ENCODE assay signal across 8 cellular contexts in the genomic region with DNA sequence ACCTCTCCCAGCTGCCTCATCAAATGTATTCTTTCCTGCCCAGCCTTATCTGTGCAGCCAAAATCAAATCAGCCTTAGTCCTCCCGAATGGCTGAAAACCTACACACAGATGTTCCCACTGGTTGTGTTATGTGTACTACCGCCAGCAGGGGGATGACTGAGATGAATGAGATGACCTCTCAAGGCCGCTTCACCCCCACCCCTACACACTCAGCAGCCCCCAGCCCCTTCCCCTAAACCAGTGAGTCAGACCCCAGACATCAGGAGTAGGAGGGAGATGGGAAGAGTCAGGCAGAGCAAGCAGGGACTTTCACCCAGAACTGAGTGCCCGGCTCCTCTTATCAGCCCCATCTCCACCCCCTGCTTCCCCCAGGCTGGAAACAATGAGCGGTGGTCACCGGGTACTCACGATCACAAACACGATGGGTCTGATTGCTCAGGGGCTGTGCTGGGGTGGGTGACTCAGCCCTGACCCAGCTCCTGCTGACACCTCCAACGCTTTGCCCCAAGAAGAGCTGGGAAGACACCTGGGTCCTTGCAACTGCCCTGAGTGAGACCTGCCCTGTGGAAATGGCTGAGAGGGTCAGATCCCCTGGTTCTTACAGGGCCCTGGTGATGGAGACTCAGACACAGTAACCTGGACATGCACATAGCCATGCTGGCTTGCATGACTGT. TPM values are rescaled to one million over a fixed set of nuclear protein-coding genes. Genes with fewer than 3 reads are reported as not detected.
DNase-seq lines count a peak whose midpoint lies in the region; ATAC-seq and TF ChIP-seq lines count a peak whose summit lies in the region.

No MANE protein-coding gene starts in this region.

- H3K4me1 ChIP-seq in foreskin keratinocyte, result peaks cover 6% of the 10 kb centered on the region

- peak overlapping the region; percentile 92 to 99 (median 97) for H3K27ac Mint-ChIP-seq in CD14-positive monocyte
- peak overlapping the region; percentile 96 for H3K27ac Mint-ChIP-seq in activated CD8-positive, alpha-beta memory T cell treated with anti-CD3 and anti-CD28 coated beads, Interleukin-2, amount 10 ng/mL, durations not matched to agents 7 days and 5 days

- H3K27ac ChIP-seq in KOPT-K1 (ENCODE audit: low read depth, low read length, poor library complexity, severe bottlenecking) (peak overlapping the region; percentile 94), foreskin keratinocyte (no peak overlapping the region)

- TF ChIP-seq CTCF in CD14-positive monocyte (IDR thresholded peaks at IDR 0.05), result peak; percentile 71
- TF ChIP-seq CTCF in foreskin keratinocyte (conservative IDR thresholded peaks at IDR 0.05), result peak; percentile 40

- peak; percentile 48 for ATAC-seq in activated CD8-positive, alpha-beta memory T cell treated with anti-CD3 and anti-CD28 coated beads, Interleukin-2, amount 10 ng/mL, durations not matched to agents 7 days and 5 days
- ATAC-seq in foreskin keratinocyte (peak; percentile 6), HG03354 (IDR thresholded peaks at IDR 0.05; ENCODE audit: poor library complexity, severe bottlenecking, unreplicated experiment) (no peak), esophagus mucosa (no peak)

- H3K9me3 ChIP-seq in KOPT-K1 (ENCODE audit: insufficient read depth, low read length, poor library complexity, severe bottlenecking), result no peaks in the 10 kb centered on the region

- H3K36me3 Mint-ChIP-seq in CD14-positive monocyte, result peaks cover 17 to 28% of the 10 kb centered on the region in 2 donors
- H3K36me3 Mint-ChIP-seq in activated CD8-positive, alpha-beta memory T cell treated with anti-CD3 and anti-CD28 coated beads, Interleukin-2, amount 10 ng/mL, durations not matched to agents 7 days and 5 days, result no peaks in the 10 kb centered on the region

- no peaks in the 10 kb centered on the region for H3K27me3 ChIP-seq in foreskin keratinocyte

- peak overlapping the region; percentile 34 to 53 for H3K4me3 Mint-ChIP-seq in CD14-positive monocyte
- H3K4me3 Mint-ChIP-seq in activated CD8-positive, alpha-beta memory T cell treated with anti-CD3 and anti-CD28 coated beads, Interleukin-2, amount 10 ng/mL, durations not matched to agents 7 days and 5 days, result peak overlapping the region; percentile 23

- peaks cover 0 to 3% (median 0%) of the 10 kb centered on the region in 7 donors for H3K9me3 Mint-ChIP-seq in CD14-positive monocyte
- H3K9me3 Mint-ChIP-seq in activated CD8-positive, alpha-beta memory T cell treated with anti-CD3 and anti-CD28 coated beads, Interleukin-2, amount 10 ng/mL, durations not matched to agents 7 days and 5 days (ENCODE audit: low read depth), result no peaks in the 10 kb centered on the region

- peaks cover 95% of the 10 kb centered on the region for H3K4me1 Mint-ChIP-seq in CD14-positive monocyte
- peaks cover 66% of the 10 kb centered on the region for H3K4me1 Mint-ChIP-seq in activated CD8-positive, alpha-beta memory T cell treated with anti-CD3 and anti-CD28 coated beads, Interleukin-2, amount 10 ng/mL, durations not matched to agents 7 days and 5 days

- H3K27me3 Mint-ChIP-seq in CD14-positive monocyte (ENCODE audit: low read depth in 3 of 3), result peaks cover 0 to 4% (median 0%) of the 10 kb centered on the region in 3 donors
- peaks cover 3% of the 10 kb centered on the region for H3K27me3 Mint-ChIP-seq in activated CD8-positive, alpha-beta memory T cell treated with anti-CD3 and anti-CD28 coated beads, Interleukin-2, amount 10 ng/mL, durations not matched to agents 7 days and 5 days

- DNase-seq in CD14-positive monocyte (ENCODE audit: low spot score), result no peak
- DNase-seq in activated CD8-positive, alpha-beta memory T cell treated with anti-CD3 and anti-CD28 coated beads, Interleukin-2, amount 10 ng/mL, durations not matched to agents 7 days and 5 days, result peak; percentile 75
- DNase-seq in foreskin keratinocyte, result no peak
- peak; percentile 59 to 85 (median 70) for DNase-seq in stimulated activated CD4-positive, alpha-beta T cell treated with anti-CD3 and anti-CD28 coated beads, TNF-alpha, amount 100 ng/mL, for 24 hours (ENCODE audit: low read depth in 3 of 3)
- DNase-seq in NCI-H1694 treated with DMSO at 0.1 percent for 48 hours (lab: John Stamatoyannopoulos, UW), result no peak

- intact Hi-C loops in CD14-positive monocyte (cut with micrococcal nuclease), result loop anchor here in 1 of 2 donors (5.0 kb wide), 2 partner anchors 41 to 86 kb away; no protein-coding TSS in a partner anchor

- no peaks in the 10 kb centered on the region for H3K36me3 ChIP-seq in KOPT-K1 (ENCODE audit: insufficient read depth, low read length)

- CTCF ChIA-PET in activated CD8-positive, alpha-beta memory T cell treated with anti-CD3 and anti-CD28 coated beads, Interleukin-2, amount 10 ng/mL, durations not matched to agents 7 days and 5 days (lab: Charles Lee), result interaction anchor here (1.0 to 7.3 kb wide), 20 partner anchors 9 to 170 kb away, joined by 3 to 55 read pairs (median 10); partner anchors contain the start of gene VSIR

RNA-seq across cellular contexts. Expression of gene C10orf105, which starts 6.6 kb away (rescaled TPM):
- polyA plus RNA-seq in CD14-positive monocyte, result under 1 TPM; 0.18 to 0.48 TPM
- total RNA-seq in activated CD8-positive, alpha-beta memory T cell treated with anti-CD3 and anti-CD28 coated beads, Interleukin-2, amount 10 ng/mL, durations not matched to agents 7 days and 5 days, result under 1 TPM; 0.18 to 0.26 TPM
- total RNA-seq in foreskin keratinocyte, result not detected in 2 replicates
- polyA plus RNA-seq in foreskin keratinocyte, result not detected in 2 replicates
- not detected for total RNA-seq in esophagus mucosa

RNA-seq across cellular contexts. Expression of gene VSIR, which starts 47.2 kb away (rescaled TPM):
- 1,000 to 10,000 TPM in 1 of 2 donors, 100 to 1,000 TPM in 1; 801 to 1,133 TPM for polyA plus RNA-seq in CD14-positive monocyte
- total RNA-seq in activated CD8-positive, alpha-beta memory T cell treated with anti-CD3 and anti-CD28 coated beads, Interleukin-2, amount 10 ng/mL, durations not matched to agents 7 days and 5 days, result 10 to 100 TPM; 37.8 to 68.4 TPM
- total RNA-seq in foreskin keratinocyte, result 4.0 and 5.2 TPM in 2 replicates
- polyA plus RNA-seq in foreskin keratinocyte, result 5.2 and 6.1 TPM in 2 replicates
- total RNA-seq in esophagus mucosa, result 45.8 TPM

Comparison
In these comparisons a context has a peak if more than half of its experiments do, and no peak if none do; other contexts are left out.
1. DNase-seq: peak in activated CD8-positive, alpha-beta memory T cell treated with anti-CD3 and anti-CD28 coated beads, Interleukin-2, amount 10 ng/mL, durations not matched to agents 7 days and 5 days (single experiment) and stimulated activated CD4-positive, alpha-beta T cell treated with anti-CD3 and anti-CD28 coated beads, TNF-alpha, amount 100 ng/mL, for 24 hours (3 of 3); none in CD14-positive monocyte (single experiment), foreskin keratinocyte (0 of 2) and NCI-H1694 treated with DMSO at 0.1 percent for 48 hours (single experiment).
2. ATAC-seq: peak in activated CD8-positive, alpha-beta memory T cell treated with anti-CD3 and anti-CD28 coated beads, Interleukin-2, amount 10 ng/mL, durations not matched to agents 7 days and 5 days (single experiment) and foreskin keratinocyte (single experiment); none in HG03354 (single experiment) and esophagus mucosa (single experiment).